24 cellular contexts compared by ENCODE assay signal in genomic region chr10:5947471-5948207, GRCh38. TPM values are rescaled to one million over a fixed set of nuclear protein-coding genes. Genes with fewer than 3 reads are reported as not detected.
DNase-seq lines count a peak whose midpoint lies in the region; ATAC-seq and TF ChIP-seq lines count a peak whose summit lies in the region.
"Had no signal": no experiment of that assay in that cellular context is flagged by ENCODE, and none has a peak within 500 bp of the region (broad histone marks: within the 10 kb centered on the region; RNA-seq: fewer than 3 reads in every experiment).

No MANE protein-coding gene starts in this region.

- H2AK9ac ChIP-seq in IMR-90 (replicated peaks; ENCODE audit: low read depth, low read length, poor library complexity) = no peak overlapping the region

- H2BK5ac ChIP-seq in IMR-90 (ENCODE audit: low read depth, low read length, poor library complexity, severe bottlenecking) = peak overlapping the region; percentile 67
- H2BK5ac ChIP-seq in trophoblast cell (ENCODE audit: low read depth, low read length, poor library complexity) = no peak overlapping the region

- H3K4me3 ChIP-seq in BE2C (ENCODE audit: low read depth, low read length) = no peak overlapping the region
- no peak overlapping the region for H3K4me3 ChIP-seq in IMR-90 (ENCODE audit: insufficient read depth, low read depth, low read length)
- H3K4me3 ChIP-seq in trophoblast cell (ENCODE audit: low read depth, low read length) = no peak overlapping the region
- no peak overlapping the region for H3K4me3 ChIP-seq in mucosa of descending colon
- H3K4me3 ChIP-seq: A549, GM12878, SJSA1 had no signal

- in situ Hi-C loops in IMR-90 (cut with MboI; ENCODE audit: low sequenced_read_pairs) = no loop called here

- POLR2A ChIA-PET in IMR-90 (lab: Charles Lee; ENCODE audit: unreplicated experiment) = no interaction called here

- H3K9me1 ChIP-seq in IMR-90 (ENCODE audit: insufficient read depth, low read length) = peaks cover 22% of the 10 kb centered on the region

- no peak overlapping the region for H2BK12ac ChIP-seq in trophoblast cell (ENCODE audit: low read length)

- H3K9me3 ChIP-seq in BE2C (no peaks in the 10 kb centered on the region), IMR-90 (ENCODE audit: control insufficient read depth, insufficient read depth, low read length) (no peaks in the 10 kb centered on the region), trophoblast cell (ENCODE audit: insufficient read depth, low read depth, low read length) (peaks cover 2% of the 10 kb centered on the region), mucosa of descending colon (no peaks in the 10 kb centered on the region)
- H3K9me3 ChIP-seq: A549, SJSA1 had no signal

- peaks cover 0 to 20% of the 10 kb centered on the region in 2 experiments; a peak in 3 of 4 replicates for H3K79me1 ChIP-seq in IMR-90 (ENCODE audit: low read depth in 1 of 2, low read length in 2 of 2)
- H3K79me1 ChIP-seq in trophoblast cell (ENCODE audit: low read length) = peaks cover 7% of the 10 kb centered on the region

- no peak for TF ChIP-seq POLR2A in IMR-90 (IDR thresholded peaks at IDR 0.05; ENCODE audit: low read depth, low read length)

- ATAC-seq in IMR-90 (ENCODE audit: low read depth) (no peak), mucosa of descending colon (no peak), GM21390 (IDR thresholded peaks at IDR 0.05; ENCODE audit: unreplicated experiment) (no peak)
- ATAC-seq: A549, GM12878, Right ventricle myocardium inferior had no signal

- no peaks in the 10 kb centered on the region for H4K20me1 ChIP-seq in IMR-90 (ENCODE audit: insufficient read depth, low read length)

- no peak overlapping the region for H3K4me2 ChIP-seq in IMR-90 (ENCODE audit: low read depth, low read length)
- H3K4me2 ChIP-seq in trophoblast cell (ENCODE audit: low read length) = no peak overlapping the region
- H3K4me2 ChIP-seq: A549, KMS-11 had no signal

- H3K14ac ChIP-seq in IMR-90 (replicated peaks; ENCODE audit: low read depth, low read length) (peak overlapping the region; percentile 91; the same call in 1 of the 2 replicates), trophoblast cell (ENCODE audit: low read length) (no peak overlapping the region)

- peaks cover 5% of the 10 kb centered on the region; the same call in 1 of the 2 replicates for H3K27me3 ChIP-seq in BE2C
- H3K27me3 ChIP-seq in IMR-90 (ENCODE audit: control insufficient read depth, insufficient read depth, low read length) = no peaks in the 10 kb centered on the region
- no peaks in the 10 kb centered on the region for H3K27me3 ChIP-seq in trophoblast cell (ENCODE audit: insufficient read depth, low read length)
- H3K27me3 ChIP-seq: SJSA1 had no signal

- H3K23ac ChIP-seq in IMR-90 (ENCODE audit: low read depth, low read length) (peak overlapping the region; percentile 77; the same call in 1 of the 2 replicates), trophoblast cell (ENCODE audit: low read length) (no peak overlapping the region)

- H3K4me3 Mint-ChIP-seq in chondrocyte (ENCODE audit: unreplicated experiment) = no peak overlapping the region
- H3K4me3 Mint-ChIP-seq: B cell; CD4-positive, alpha-beta T cell had no signal

- DNase-seq in BE2C (peak; percentile 25), IMR-90 (no peak), chondrocyte (ENCODE audit: low spot score) (peak; percentile 10), trophoblast cell (peak; percentile 47 to 51), superior temporal gyrus (ENCODE audit: extremely low spot score) (no peak), mucosa of descending colon (no peak)
- no peak for DNase-seq in activated naive CD4-positive, alpha-beta T cell treated with Interleukin-2 at 50 U/mL for 16 hours
- DNase-seq: CD4-positive, alpha-beta T cell; DND-41; GOT3; HCEC 1CT; MV-4-11; NCI-H1694 treated with DMSO at 0.1 percent for 48 hours; NCI-H2081 treated with DMSO at 0.1 percent for 48 hours; NCI-H2171 treated with DMSO at 0.1 percent for 48 hours; NCI-H524 treated with DMSO at 0.1 percent for 48 hours; NCI-H82 had no signal

- peaks cover 52% of the 10 kb centered on the region for H3K4me1 Mint-ChIP-seq in chondrocyte (ENCODE audit: low read depth)

- CTCF ChIA-PET in IMR-90 (lab: Yijun Ruan, JAX) = interaction anchor here (0.7 kb wide), 2 partner anchors 11 to 454 kb away, joined by 3 to 4 read pairs; no protein-coding TSS in a partner anchor

- H3K9me3 Mint-ChIP-seq in chondrocyte (ENCODE audit: low read depth) = no peaks in the 10 kb centered on the region
- H3K9me3 Mint-ChIP-seq: CD4-positive, alpha-beta T cell had no signal

- peak overlapping the region; percentile 87 for H2BK20ac ChIP-seq in IMR-90 (ENCODE audit: low read depth, low read length)

- H2AFZ ChIP-seq in IMR-90 (replicated peaks; ENCODE audit: low read length, poor library complexity) (no peak overlapping the region), trophoblast cell (ENCODE audit: insufficient read depth, low read length, poor library complexity) (no peak overlapping the region)

- peak overlapping the region; percentile 89; the same call in 2 of the 3 replicates for H2BK15ac ChIP-seq in IMR-90 (ENCODE audit: low read depth, low read length)

- H3K18ac ChIP-seq in IMR-90 (ENCODE audit: low read depth, low read length) = no peak overlapping the region; the same call in 1 of the 2 replicates
- no peak overlapping the region for H3K18ac ChIP-seq in trophoblast cell (ENCODE audit: low read length)

- no peak overlapping the region for H4K5ac ChIP-seq in IMR-90 (ENCODE audit: low read depth, low read length)

- H3K36me3 ChIP-seq in BE2C = no peaks in the 10 kb centered on the region
- peaks cover 3% of the 10 kb centered on the region; the same call in 1 of the 2 replicates for H3K36me3 ChIP-seq in IMR-90 (ENCODE audit: control insufficient read depth, insufficient read depth, low read length)
- H3K36me3 ChIP-seq in trophoblast cell (ENCODE audit: control insufficient read depth in 1 of 2, insufficient read depth in 2 of 2, low read length in 2 of 2) = no peaks in the 10 kb centered on the region
- H3K36me3 ChIP-seq in mucosa of descending colon (ENCODE audit: low read depth) = no peaks in the 10 kb centered on the region
- H3K36me3 ChIP-seq: SJSA1 had no signal

- no peak overlapping the region for H4K12ac ChIP-seq in trophoblast cell (ENCODE audit: low read depth, low read length)

- no peaks in the 10 kb centered on the region for H3K79me2 ChIP-seq in trophoblast cell (ENCODE audit: control insufficient read depth, insufficient read depth, low read length, poor library complexity)

- dilution Hi-C loops in IMR-90 (cut with HindIII; ENCODE audit: low sequenced_read_pairs, unreplicated experiment) = no loop called here

- BruUV-seq in IMR-90 (replicated peaks; lab: Mats Ljungman, UMichigan) = no TSS peak

- TF ChIP-seq CTCF in BE2C (IDR thresholded peaks at IDR 0.05; ENCODE audit: low read depth, low read length) (no peak), IMR-90 (conservative IDR thresholded peaks at IDR 0.05; ENCODE audit: low read depth, low read length) (no peak), chondrocyte (IDR thresholded peaks at IDR 0.05) (no peak), mucosa of descending colon (IDR thresholded peaks at IDR 0.05) (no peak)

- H3K27ac ChIP-seq in IMR-90 (ENCODE audit: insufficient read depth, low read length) = 0 out of 2 replicates have a peak overlapping the region, but pooled peaks have one; percentile 81
- H3K27ac ChIP-seq in trophoblast cell (ENCODE audit: low read depth, low read length) = no peak overlapping the region
- H3K27ac ChIP-seq: A549, KMS-11, SJSA1 had no signal

- H3K36me3 Mint-ChIP-seq in chondrocyte (ENCODE audit: low read depth) = no peaks in the 10 kb centered on the region

- H4K8ac ChIP-seq in IMR-90 (ENCODE audit: low read depth in 2 of 2, low read length in 2 of 2) (peak overlapping the region in 1 of 2 experiments; percentile 68; a peak in 1 of 4 replicates), trophoblast cell (ENCODE audit: low read depth, low read length) (no peak overlapping the region)

- H2BK120ac ChIP-seq in IMR-90 (ENCODE audit: low read depth, low read length) (peak overlapping the region; percentile 91; the same call in 1 of the 2 replicates), trophoblast cell (ENCODE audit: insufficient read depth, low read length, poor library complexity) (no peak overlapping the region)

- H3K4ac ChIP-seq in IMR-90 (ENCODE audit: low read depth, low read length) (peak overlapping the region; percentile 97), trophoblast cell (ENCODE audit: low read depth, low read length) (no peak overlapping the region)

- no peak overlapping the region for H3K9ac ChIP-seq in IMR-90 (ENCODE audit: low read depth, low read length)
- no peak overlapping the region for H3K9ac ChIP-seq in trophoblast cell (ENCODE audit: low read length)
- H3K9ac ChIP-seq: KMS-11 had no signal

- peak overlapping the region; percentile 97; the same call in 1 of the 2 replicates for H2AK5ac ChIP-seq in IMR-90 (ENCODE audit: low read depth, low read length)
- H2AK5ac ChIP-seq in trophoblast cell (ENCODE audit: low read length) = no peak overlapping the region

- intact Hi-C loops in IMR-90 (cut with micrococcal nuclease) = loop anchor here (2.0 kb wide), 3 partner anchors 29 to 453 kb away; partner anchors contain the start of genes IL15RA and RBM17
- intact Hi-C loops in mucosa of descending colon (cut with DNase I, micrococcal nuclease) = no loop called here

- no peak overlapping the region for H3K27ac Mint-ChIP-seq in chondrocyte (ENCODE audit: unreplicated experiment)
- H3K27ac Mint-ChIP-seq: B cell; CD4-positive, alpha-beta T cell had no signal

- no peak overlapping the region for H3K56ac ChIP-seq in IMR-90 (ENCODE audit: extremely low read depth, insufficient read depth, low read length)

- no peaks in the 10 kb centered on the region for H3K27me3 Mint-ChIP-seq in chondrocyte (ENCODE audit: low read depth)
- H3K27me3 Mint-ChIP-seq: B cell; CD4-positive, alpha-beta T cell had no signal

- H4K91ac ChIP-seq in IMR-90 (ENCODE audit: insufficient read depth, low read depth, low read length) (peak overlapping the region; percentile 96), trophoblast cell (ENCODE audit: low read depth, low read length) (no peak overlapping the region)

- TF ChIP-seq RAD21 in IMR-90 (IDR thresholded peaks at IDR 0.05; ENCODE audit: low read length) = no peak

- H3K4me1 ChIP-seq in BE2C (no peaks in the 10 kb centered on the region), IMR-90 (ENCODE audit: control insufficient read depth, insufficient read depth, low read length) (peaks cover 34% of the 10 kb centered on the region), trophoblast cell (ENCODE audit: control insufficient read depth in 1 of 2, insufficient read depth in 2 of 2, low read length in 2 of 2) (peaks cover 10 to 12% of the 10 kb centered on the region in 2 experiments), mucosa of descending colon (ENCODE audit: low read depth) (peaks cover 17% of the 10 kb centered on the region)

- 93% methylated on average over 9 of the region's 17 CpGs; no CpG with 5 or more reads in 1 of the 2 experiments for WGBS in IMR-90 (ENCODE audit: extremely low coverage in 2 of 2, insufficient read length in 1 of 2), 2 experiments
- WGBS in trophoblast cell (ENCODE audit: extremely low coverage, insufficient coverage, insufficient read length) = no CpG with 5 or more reads among the region's 17 CpGs

RNA-seq across cellular contexts. Expression of gene IL15RA, which starts 29.7 kb away (rescaled TPM):
- not detected for polyA plus RNA-seq in BE2C (2012; ENCODE audit: insufficient read depth, insufficient read length, low read depth)
- total RNA-seq in IMR-90 (2012; rRNA removed) (1.4 and 2.0 TPM in 2 replicates), chondrocyte (0.56 to 0.65 TPM in 2 of 3 replicates, not detected in the other), mucosa of descending colon (10 to 100 TPM; 19.4 to 26.6 (median 20.6) TPM)
- polyA plus RNA-seq in IMR-90 (2012; rRNA removed) = 6.4 and 7.6 TPM in 2 replicates
- polyA plus RNA-seq in IMR-90 (2012; cell fraction: cytosol; rRNA removed) = 5.2 and 9.3 TPM in 2 replicates
- 3.9 and 4.3 TPM in 2 replicates for polyA plus RNA-seq in IMR-90 (2012; cell fraction: nucleus; rRNA removed; ENCODE audit: low replicate concordance)
- 0.03 and 0.10 TPM in 2 replicates for polyA plus RNA-seq in trophoblast cell (2013)

RNA-seq across cellular contexts. Expression of gene FBH1, which starts 57.6 kb away (rescaled TPM):
- 114 TPM for polyA plus RNA-seq in BE2C (2012; ENCODE audit: insufficient read depth, insufficient read length, low read depth)
- total RNA-seq in IMR-90 (2012; rRNA removed) (60.8 and 72.2 TPM in 2 replicates), chondrocyte (62.2 to 96.6 TPM (median 66.5 TPM) in 3 replicates), mucosa of descending colon (100 to 1,000 TPM in 2 of 3 donors, 10 to 100 TPM in 1; 74.1 to 109 (median 100) TPM)
- 48.8 and 59.3 TPM in 2 replicates for polyA plus RNA-seq in IMR-90 (2012; rRNA removed)
- 34.7 and 41.0 TPM in 2 replicates for polyA plus RNA-seq in IMR-90 (2012; cell fraction: cytosol; rRNA removed)
- 128 and 139 TPM in 2 replicates for polyA plus RNA-seq in IMR-90 (2012; cell fraction: nucleus; rRNA removed; ENCODE audit: low replicate concordance)
- polyA plus RNA-seq in trophoblast cell (2013) = 31.5 and 32.0 TPM in 2 replicates

RNA-seq across cellular contexts. Expression of gene ANKRD16, which starts 57.9 kb away (rescaled TPM):
- polyA plus RNA-seq in BE2C (2012; ENCODE audit: insufficient read depth, insufficient read length, low read depth) = 10.9 TPM
- total RNA-seq in IMR-90 (2012; rRNA removed) (3.3 and 5.7 TPM in 2 replicates), chondrocyte (5.8 to 6.5 TPM (median 6.4 TPM) in 3 replicates), mucosa of descending colon (1 to 10 TPM; 4.7 to 9.8 (median 7.4) TPM)
- polyA plus RNA-seq in IMR-90 (2012; rRNA removed) = 5.1 and 6.3 TPM in 2 replicates
- polyA plus RNA-seq in IMR-90 (2012; cell fraction: cytosol; rRNA removed) = 2.9 and 5.4 TPM in 2 replicates
- 11.0 and 15.6 TPM in 2 replicates for polyA plus RNA-seq in IMR-90 (2012; cell fraction: nucleus; rRNA removed; ENCODE audit: low replicate concordance)
- 2.2 and 2.3 TPM in 2 replicates for polyA plus RNA-seq in trophoblast cell (2013)

Comparison
In these comparisons a context has a peak if more than half of its experiments do, and no peak if none do; other contexts are left out.
1. DNase-seq: peak in BE2C (single experiment), chondrocyte (single experiment) and trophoblast cell (2 of 2); none in IMR-90 (single experiment), activated naive CD4-positive, alpha-beta T cell treated with Interleukin-2 at 50 U/mL for 16 hours (single experiment), superior temporal gyrus (single experiment) and mucosa of descending colon (0 of 3).